In the genomic region with DNA sequence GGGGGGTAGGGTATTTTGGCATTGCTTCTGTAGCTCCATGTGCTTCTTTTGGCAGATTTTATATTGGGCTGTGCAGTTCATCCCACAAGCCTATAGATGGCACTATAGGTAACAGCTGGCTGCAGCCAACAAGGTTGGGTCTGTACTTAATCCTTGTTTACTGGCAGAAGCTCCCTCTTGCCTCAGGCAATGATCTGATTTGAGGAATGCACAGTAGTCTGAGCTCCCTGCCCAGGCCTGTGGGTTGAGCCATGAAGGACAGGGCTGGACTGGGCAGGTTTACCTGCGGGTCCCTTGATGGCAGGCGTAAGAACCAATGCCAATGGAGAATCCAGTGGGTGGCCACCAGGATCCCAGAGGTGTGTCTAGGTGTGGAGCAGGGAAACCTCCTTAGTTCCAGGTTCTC, we compare ENCODE assay signal across 9 cellular contexts. TPM values are rescaled to one million over a fixed set of nuclear protein-coding genes. Genes with fewer than 3 reads are reported as not detected.
A peak's percentile ranks its signal among the peaks of the same experiment; 100 is the strongest.
DNase-seq lines count a peak whose midpoint lies in the region; ATAC-seq, FAIRE-seq and TF ChIP-seq lines count a peak whose summit lies in the region.
"Had no signal": no experiment of that assay in that cellular context is flagged by ENCODE, and none has a peak within 500 bp of the region (broad histone marks: within the 10 kb centered on the region; RNA-seq: fewer than 3 reads in every experiment).

No MANE protein-coding gene starts in this region.

- DNase-seq in A549 (ENCODE audit: low read depth in 1 of 2, low spot score in 1 of 2) = peak; percentile 13 to 27
- DNase-seq in EH (ENCODE audit: low read depth) = peak; percentile 73
- DNase-seq in HuH-7.5 (ENCODE audit: low spot score) = peak; percentile 21
- DNase-seq in SK-N-DZ (ENCODE audit: low spot score) = peak; percentile 20
- DNase-seq in epithelial cell of prostate (ENCODE audit: low read depth, low spot score) = peak; percentile 86
- peak in 1 of 6 donors; percentile 16 for DNase-seq in pancreas

- ATAC-seq in A549 = peak; percentile 24 to 54; a peak in 4 of 6 replicates
- peak; percentile 38 to 76 (median 52) for ATAC-seq in pancreas
- ATAC-seq in GM19395 (IDR thresholded peaks at IDR 0.05; ENCODE audit: unreplicated experiment) = no peak
- no peak for ATAC-seq in GM21737 (IDR thresholded peaks at IDR 0.05; ENCODE audit: unreplicated experiment)

- CTCF ChIA-PET in A549 (lab: Yijun Ruan, JAX) = interaction anchor here (0.5 to 2.4 kb wide), 8 partner anchors 9 to 376 kb away, joined by 3 to 9 read pairs (median 3); no protein-coding TSS in a partner anchor

- H3K27me3 ChIP-seq in pancreas = peaks cover 0 to 7% (median 3%) of the 10 kb centered on the region in 4 donors

- H3K27ac ChIP-seq in A549 (no peak overlapping the region), epithelial cell of prostate (no peak overlapping the region), pancreas (no peak overlapping the region)
- H3K27ac ChIP-seq: neutrophil had no signal

- no peak overlapping the region for H3K4me3 ChIP-seq in A549
- H3K4me3 ChIP-seq in pancreas = no peak overlapping the region

- H3K4me1 ChIP-seq in A549 (no peaks in the 10 kb centered on the region), pancreas (no peaks in the 10 kb centered on the region)

- POLR2A ChIA-PET in A549 (lab: Yijun Ruan, JAX) = no interaction called here

- WGBS in A549 (ENCODE audit: missing lambda C conversion rate) = 54% methylated on average over 2 of the region's 2 CpGs
- WGBS in pancreas, 2 donors = 53 to 66% methylated on average over 2 of the region's 2 CpGs

- FAIRE-seq in A549 (lab: Jason Lieb, UNC) (no peak), pancreas (lab: Jason Lieb, UNC) (no peak)

- no peaks in the 10 kb centered on the region for H3K36me3 ChIP-seq in pancreas
- H3K36me3 ChIP-seq: neutrophil had no signal

- H3K9me3 ChIP-seq in A549 (peaks cover 3% of the 10 kb centered on the region; the same call in 1 of the 3 replicates), pancreas (no peaks in the 10 kb centered on the region)
- H3K9me3 ChIP-seq: neutrophil had no signal

- no peak overlapping the region for H3K4me2 ChIP-seq in A549

- no peak for TF ChIP-seq EP300 in A549 (IDR thresholded peaks at IDR 0.05)

- TF ChIP-seq RAD21 in A549 (conservative IDR thresholded peaks at IDR 0.05 in 1 of 2, IDR thresholded peaks at IDR 0.05 in 1 of 2) = peak; percentile 33 to 56; a peak in 2 of 5 replicates

- 0 out of 3 replicates have a peak, but pooled peaks have one; percentile 25 for TF ChIP-seq CTCF in A549 (IDR thresholded peaks at IDR 0.05)
- peak; percentile 33 to 54 (median 41) for TF ChIP-seq CTCF in pancreas (IDR thresholded peaks at IDR 0.05)

- no peak for TF ChIP-seq POLR2A in A549 (IDR thresholded peaks at IDR 0.05; ENCODE audit: low read length)

- intact Hi-C loops in pancreas (cut with DNase I) = no loop called here

TF ChIP-seq in A549, 52 proteins besides CTCF, POLR2A, EP300 and RAD21:
- TF ChIP-seq HOXB13 (CRISPR knock-in tag; IDR thresholded peaks at IDR 0.05; ENCODE audit: low read depth) (no peak), MAZ (IDR thresholded peaks at IDR 0.05; ENCODE audit: borderline replicate concordance, low read depth, low read length) (no peak), CBX8 (IDR thresholded peaks at IDR 0.05) (no peak), CHD4 (IDR thresholded peaks at IDR 0.05; ENCODE audit: borderline replicate concordance) (no peak), KDM1A (IDR thresholded peaks at IDR 0.05; ENCODE audit: low read depth) (no peak), ZC3H11A (IDR thresholded peaks at IDR 0.05) (no peak), NR3C1 (IDR thresholded peaks at IDR 0.05) (no peak), FOSL2 (IDR thresholded peaks at IDR 0.05) (no peak), FOSL2 (CRISPR knock-in tag; IDR thresholded peaks at IDR 0.05) (no peak), TFCP2L1 (CRISPR knock-in tag; IDR thresholded peaks at IDR 0.05) (no peak), PHF8 (IDR thresholded peaks at IDR 0.05; ENCODE audit: borderline replicate concordance, low read depth) (no peak), TP53 (CRISPR knock-in tag; IDR thresholded peaks at IDR 0.05) (no peak)
- TF ChIP-seq, protein P1, sequence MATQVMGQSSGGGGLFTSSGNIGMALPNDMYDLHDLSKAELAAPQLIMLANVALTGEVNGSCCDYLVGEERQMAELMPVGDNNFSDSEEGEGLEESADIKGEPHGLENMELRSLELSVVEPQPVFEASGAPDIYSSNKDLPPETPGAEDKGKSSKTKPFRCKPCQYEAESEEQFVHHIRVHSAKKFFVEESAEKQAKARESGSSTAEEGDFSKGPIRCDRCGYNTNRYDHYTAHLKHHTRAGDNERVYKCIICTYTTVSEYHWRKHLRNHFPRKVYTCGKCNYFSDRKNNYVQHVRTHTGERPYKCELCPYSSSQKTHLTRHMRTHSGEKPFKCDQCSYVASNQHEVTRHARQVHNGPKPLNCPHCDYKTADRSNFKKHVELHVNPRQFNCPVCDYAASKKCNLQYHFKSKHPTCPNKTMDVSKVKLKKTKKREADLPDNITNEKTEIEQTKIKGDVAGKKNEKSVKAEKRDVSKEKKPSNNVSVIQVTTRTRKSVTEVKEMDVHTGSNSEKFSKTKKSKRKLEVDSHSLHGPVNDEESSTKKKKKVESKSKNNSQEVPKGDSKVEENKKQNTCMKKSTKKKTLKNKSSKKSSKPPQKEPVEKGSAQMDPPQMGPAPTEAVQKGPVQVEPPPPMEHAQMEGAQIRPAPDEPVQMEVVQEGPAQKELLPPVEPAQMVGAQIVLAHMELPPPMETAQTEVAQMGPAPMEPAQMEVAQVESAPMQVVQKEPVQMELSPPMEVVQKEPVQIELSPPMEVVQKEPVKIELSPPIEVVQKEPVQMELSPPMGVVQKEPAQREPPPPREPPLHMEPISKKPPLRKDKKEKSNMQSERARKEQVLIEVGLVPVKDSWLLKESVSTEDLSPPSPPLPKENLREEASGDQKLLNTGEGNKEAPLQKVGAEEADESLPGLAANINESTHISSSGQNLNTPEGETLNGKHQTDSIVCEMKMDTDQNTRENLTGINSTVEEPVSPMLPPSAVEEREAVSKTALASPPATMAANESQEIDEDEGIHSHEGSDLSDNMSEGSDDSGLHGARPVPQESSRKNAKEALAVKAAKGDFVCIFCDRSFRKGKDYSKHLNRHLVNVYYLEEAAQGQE (IDR thresholded peaks at IDR 0.05) = no peak

RNA-seq across cellular contexts. Expression of a gene that starts 11.7 kb away (rescaled TPM):
- 0.17 and 0.21 TPM in 2 replicates for polyA plus RNA-seq in A549 (2011; rRNA removed)
- polyA plus RNA-seq in A549 (2012; cell fraction: cytosol; rRNA removed) = not detected in 2 replicates
- 0.11 and 0.17 TPM in 2 replicates for polyA plus RNA-seq in A549 (2012; cell fraction: nucleus; rRNA removed)
- 0.09 to 0.21 TPM in 2 of 3 replicates, not detected in the other for polyA plus RNA-seq in A549 (2017; fragmentation: RNase III; extraction: RNeasy Plus Mini Kit Qiagen cat#74134 plus additional on column Dnase treatment)
- 2.9 TPM in 2 replicates for polyA minus RNA-seq in A549 (2011; rRNA and poly(A)+ RNA removed)
- not detected in 2 replicates for polyA plus RNA-seq in SK-N-DZ (2014; cell fraction: cytosol; rRNA removed)
- polyA plus RNA-seq in SK-N-DZ (2014; cell fraction: nucleus; rRNA removed) = not detected in 2 replicates
- not detected for total RNA-seq in pancreas
- polyA plus RNA-seq in pancreas = under 1 TPM in 1 of 2 donors, not detected in 1; 0.12 TPM

RNA-seq across cellular contexts. Expression of a gene that starts 20.1 kb away (rescaled TPM):
- polyA plus RNA-seq in A549 (2011; rRNA removed) (0.23 and 0.30 TPM in 2 replicates), A549 (2017; fragmentation: RNase III; extraction: RNeasy Plus Mini Kit Qiagen cat#74134 plus additional on column Dnase treatment) (0.17 TPM in 1 of 3 replicates, not detected in the others), pancreas (not detected)
- 0.08 TPM in 2 replicates for polyA plus RNA-seq in A549 (2012; cell fraction: cytosol; rRNA removed)
- 0.17 and 0.36 TPM in 2 replicates for polyA plus RNA-seq in A549 (2012; cell fraction: nucleus; rRNA removed)
- 1.3 and 2.4 TPM in 2 replicates for polyA minus RNA-seq in A549 (2011; rRNA and poly(A)+ RNA removed)
- not detected in 2 replicates for polyA plus RNA-seq in SK-N-DZ (2014; cell fraction: cytosol; rRNA removed)
- polyA plus RNA-seq in SK-N-DZ (2014; cell fraction: nucleus; rRNA removed) = not detected in 2 replicates
- total RNA-seq in pancreas = not detected

RNA-seq across cellular contexts. Expression of a gene that starts 21.2 kb away (rescaled TPM):
- polyA plus RNA-seq in A549 (2011; rRNA removed) (not detected in 2 replicates), A549 (2017; fragmentation: RNase III; extraction: RNeasy Plus Mini Kit Qiagen cat#74134 plus additional on column Dnase treatment) (not detected in 3 replicates), pancreas (not detected)
- polyA plus RNA-seq in A549 (2012; cell fraction: cytosol; rRNA removed) = not detected in 2 replicates
- not detected in 2 replicates for polyA plus RNA-seq in A549 (2012; cell fraction: nucleus; rRNA removed)
- polyA minus RNA-seq in A549 (2011; rRNA and poly(A)+ RNA removed) = not detected in 2 replicates
- not detected in 2 replicates for polyA plus RNA-seq in SK-N-DZ (2014; cell fraction: cytosol; rRNA removed)
- polyA plus RNA-seq in SK-N-DZ (2014; cell fraction: nucleus; rRNA removed) = not detected in 2 replicates
- total RNA-seq in pancreas = not detected

RNA-seq across cellular contexts. Expression of a gene that starts 28.2 kb away (rescaled TPM):
- polyA plus RNA-seq in A549 (2011; rRNA removed) (not detected in 2 replicates), A549 (2017; fragmentation: RNase III; extraction: RNeasy Plus Mini Kit Qiagen cat#74134 plus additional on column Dnase treatment) (not detected in 3 replicates), pancreas (not detected)
- not detected in 2 replicates for polyA plus RNA-seq in A549 (2012; cell fraction: cytosol; rRNA removed)
- not detected in 2 replicates for polyA plus RNA-seq in A549 (2012; cell fraction: nucleus; rRNA removed)
- polyA minus RNA-seq in A549 (2011; rRNA and poly(A)+ RNA removed) = not detected in 2 replicates
- polyA plus RNA-seq in SK-N-DZ (2014; cell fraction: cytosol; rRNA removed) = not detected in 2 replicates
- not detected in 2 replicates for polyA plus RNA-seq in SK-N-DZ (2014; cell fraction: nucleus; rRNA removed)
- not detected for total RNA-seq in pancreas

RNA-seq across cellular contexts. Expression of a gene that starts 54.0 kb away (rescaled TPM):
- not detected in 2 replicates for polyA plus RNA-seq in A549 (2011; rRNA removed)
- polyA plus RNA-seq in A549 (2012; cell fraction: cytosol; rRNA removed) = not detected in 2 replicates
- polyA plus RNA-seq in A549 (2012; cell fraction: nucleus; rRNA removed) = not detected in 2 replicates
- polyA plus RNA-seq in A549 (2017; fragmentation: RNase III; extraction: RNeasy Plus Mini Kit Qiagen cat#74134 plus additional on column Dnase treatment) = not detected in 3 replicates
- polyA minus RNA-seq in A549 (2011; rRNA and poly(A)+ RNA removed) = 2.5 and 3.6 TPM in 2 replicates
- polyA plus RNA-seq in SK-N-DZ (2014; cell fraction: cytosol; rRNA removed) = not detected in 2 replicates
- polyA plus RNA-seq in SK-N-DZ (2014; cell fraction: nucleus; rRNA removed) = not detected in 2 replicates
- not detected for total RNA-seq in pancreas
- polyA plus RNA-seq in pancreas = not detected

Comparison
In these comparisons a context has a peak if more than half of its experiments do, and no peak if none do; other contexts are left out.
1. ATAC-seq: peak in A549 (2 of 2) and pancreas (4 of 4); none in GM19395 (single experiment) and GM21737 (single experiment).